Comparison of ENCODE assay signal across 8 cellular contexts in genomic region chr9:112361602-112362001, GRCh38. TPM values are rescaled to one million over a fixed set of nuclear protein-coding genes. Genes with fewer than 3 reads are reported as not detected.
DNase-seq lines count a peak whose midpoint lies in the region; ATAC-seq and TF ChIP-seq lines count a peak whose summit lies in the region.

No MANE protein-coding gene starts in this region.

- no peak for ATAC-seq in CD4-positive, CD25-positive, alpha-beta regulatory T cell (ENCODE audit: low read depth in 2 of 2)
- ATAC-seq in GM21786 (IDR thresholded peaks at IDR 0.05; ENCODE audit: unreplicated experiment) (no peak), HG03135 (IDR thresholded peaks at IDR 0.05; ENCODE audit: unreplicated experiment) (no peak), HG03196 (IDR thresholded peaks at IDR 0.05; ENCODE audit: unreplicated experiment) (no peak)

- intact Hi-C loops in PC-9 (cut with micrococcal nuclease; ENCODE audit: unreplicated experiment): loop anchor here (1.0 to 10.0 kb wide), 5 partner anchors 29 to 597 kb away; partner anchors contain the start of gene PTBP3

- no peaks in the 10 kb centered on the region for H3K27me3 ChIP-seq in CD4-positive, CD25-positive, alpha-beta regulatory T cell (ENCODE audit: control insufficient read depth, insufficient read depth, low read length)
- no peaks in the 10 kb centered on the region for H3K27me3 ChIP-seq in PC-9 (ENCODE audit: insufficient read depth, low read depth)

- peak overlapping the region; percentile 32 for H3K4me3 ChIP-seq in CD4-positive, CD25-positive, alpha-beta regulatory T cell (ENCODE audit: low read depth, low read length)
- H3K4me3 ChIP-seq in HFF-Myc (replicated peaks; ENCODE audit: low read depth, low read length): no peak overlapping the region
- no peak overlapping the region for H3K4me3 ChIP-seq in PC-9
- no peak overlapping the region for H3K4me3 ChIP-seq in epithelial cell of proximal tubule (ENCODE audit: low read depth, low read length)

- no peak overlapping the region for H3K27ac Mint-ChIP-seq in CD4-positive, CD25-positive, alpha-beta regulatory T cell
- H3K27ac Mint-ChIP-seq in osteocyte (ENCODE audit: unreplicated experiment): no peak overlapping the region

- H3K4me3 Mint-ChIP-seq in CD4-positive, CD25-positive, alpha-beta regulatory T cell: no peak overlapping the region
- H3K4me3 Mint-ChIP-seq in osteocyte (ENCODE audit: unreplicated experiment): peak overlapping the region; percentile 22

- H3K9me2 ChIP-seq in PC-9 (ENCODE audit: insufficient read depth): no peaks in the 10 kb centered on the region

- peak in 2 of 3 donors; percentile 58 to 68 for DNase-seq in CD4-positive, CD25-positive, alpha-beta regulatory T cell
- no peak for DNase-seq in HFF-Myc (ENCODE audit: extremely low read depth, low read depth)
- DNase-seq in PC-9: peak in 1 of 2 experiments; percentile 53
- DNase-seq in epithelial cell of proximal tubule (ENCODE audit: low read depth): no peak
- no peak for DNase-seq in osteocyte (ENCODE audit: extremely low spot score, unreplicated experiment)

- no peak overlapping the region for H3K27ac ChIP-seq in CD4-positive, CD25-positive, alpha-beta regulatory T cell (ENCODE audit: insufficient read depth, low read length, poor library complexity, severe bottlenecking)
- no peak overlapping the region for H3K27ac ChIP-seq in PC-9

- H3K27me3 Mint-ChIP-seq in CD4-positive, CD25-positive, alpha-beta regulatory T cell: peaks cover 16% of the 10 kb centered on the region
- no peaks in the 10 kb centered on the region for H3K27me3 Mint-ChIP-seq in osteocyte (ENCODE audit: unreplicated experiment)

- POLR2A ChIA-PET in PC-9 (lab: Charles Lee; ENCODE audit: unreplicated experiment): interaction anchor here (0.6 kb wide), 1 partner anchor 765 kb away, joined by 3 read pairs; no protein-coding TSS in a partner anchor

- peaks cover 0 to 3% (median under 1%) of the 10 kb centered on the region in 4 donors for H3K4me1 Mint-ChIP-seq in CD4-positive, CD25-positive, alpha-beta regulatory T cell
- H3K4me1 Mint-ChIP-seq in osteocyte (ENCODE audit: unreplicated experiment): peaks cover 10% of the 10 kb centered on the region

- no peaks in the 10 kb centered on the region for H3K36me3 ChIP-seq in CD4-positive, CD25-positive, alpha-beta regulatory T cell (ENCODE audit: control insufficient read depth, insufficient read depth, low read length)
- no peaks in the 10 kb centered on the region for H3K36me3 ChIP-seq in PC-9 (ENCODE audit: low read depth)

- peak overlapping the region; percentile 52; the same call in 1 of the 2 replicates for H3K4me2 ChIP-seq in PC-9

- BruUV-seq in PC-9 (replicated peaks; lab: Mats Ljungman, UMichigan): no TSS peak

- TF ChIP-seq CTCF in HFF-Myc (IDR thresholded peaks at IDR 0.05; ENCODE audit: low read depth, low read length, missing control alignments) (peak; percentile 14), PC-9 (conservative IDR thresholded peaks at IDR 0.05) (peak; percentile 78), epithelial cell of proximal tubule (conservative IDR thresholded peaks at IDR 0.05; ENCODE audit: low read depth, low read length) (peak; percentile 48), osteocyte (IDR thresholded peaks at IDR 0.05) (peak; percentile 63)

- H3K9me3 ChIP-seq in CD4-positive, CD25-positive, alpha-beta regulatory T cell (ENCODE audit: control insufficient read depth in 2 of 2, low read length in 2 of 2): no peaks in the 10 kb centered on the region
- H3K9me3 ChIP-seq in PC-9 (ENCODE audit: insufficient read depth, low read depth): peaks cover 4% of the 10 kb centered on the region; the same call in 1 of the 2 replicates

- no peak overlapping the region for H2AFZ ChIP-seq in PC-9

- H3K9me3 Mint-ChIP-seq in CD4-positive, CD25-positive, alpha-beta regulatory T cell: peaks cover 0 to 5% (median 0%) of the 10 kb centered on the region in 7 donors
- H3K9me3 Mint-ChIP-seq in osteocyte (ENCODE audit: unreplicated experiment): peaks cover 9% of the 10 kb centered on the region

- CTCF ChIA-PET in PC-9 (lab: Charles Lee): interaction anchor here (0.8 to 2.3 kb wide), 3 partner anchors 18 to 286 kb away, joined by 4 to 9 read pairs (median 9); partner anchors contain the start of gene HSDL2

- H4K20me1 ChIP-seq in PC-9 (ENCODE audit: insufficient read depth): no peaks in the 10 kb centered on the region

- peaks cover 16% of the 10 kb centered on the region; the same call in 1 of the 2 replicates for H3F3A ChIP-seq in PC-9 (ENCODE audit: insufficient read depth, low read depth)

- peaks cover 6% of the 10 kb centered on the region for H3K4me1 ChIP-seq in CD4-positive, CD25-positive, alpha-beta regulatory T cell (ENCODE audit: control insufficient read depth, insufficient read depth, low read length, poor library complexity, severe bottlenecking)
- H3K4me1 ChIP-seq in PC-9 (replicated peaks; ENCODE audit: insufficient read depth): peaks cover 11% of the 10 kb centered on the region; the same call in 1 of the 2 replicates

- H3K79me2 ChIP-seq in PC-9 (ENCODE audit: low read depth): no peaks in the 10 kb centered on the region

- no peaks in the 10 kb centered on the region for H3K36me3 Mint-ChIP-seq in CD4-positive, CD25-positive, alpha-beta regulatory T cell
- no peaks in the 10 kb centered on the region for H3K36me3 Mint-ChIP-seq in osteocyte (ENCODE audit: unreplicated experiment)

RNA-seq across cellular contexts. Expression of gene HSDL2, which starts 18.3 kb away (rescaled TPM):
- 15.3 TPM for total RNA-seq in CD4-positive, CD25-positive, alpha-beta regulatory T cell
- polyA plus RNA-seq in CD4-positive, CD25-positive, alpha-beta regulatory T cell: 10 to 100 TPM; 19.5 to 30.4 (median 23.2) TPM
- 51.9 and 60.6 TPM in 2 replicates for total RNA-seq in PC-9 (2021)
- total RNA-seq in epithelial cell of proximal tubule: 25.3 and 34.0 TPM in 2 replicates
- 19.0 and 20.1 TPM in 2 replicates for total RNA-seq in osteocyte

RNA-seq across cellular contexts. Expression of gene PTBP3, which starts 28.2 kb away (rescaled TPM):
- total RNA-seq in CD4-positive, CD25-positive, alpha-beta regulatory T cell: 144 TPM
- polyA plus RNA-seq in CD4-positive, CD25-positive, alpha-beta regulatory T cell: 10 to 100 TPM; 49.5 to 56.8 (median 52.8) TPM
- 75.9 and 141 TPM in 2 replicates for total RNA-seq in PC-9 (2021)
- total RNA-seq in epithelial cell of proximal tubule: 109 and 210 TPM in 2 replicates
- 47.6 and 58.9 TPM in 2 replicates for total RNA-seq in osteocyte

Comparison
In these comparisons a context has a peak if more than half of its experiments do, and no peak if none do; other contexts are left out.
1. DNase-seq: peak in CD4-positive, CD25-positive, alpha-beta regulatory T cell (2 of 3); none in HFF-Myc (single experiment), epithelial cell of proximal tubule (single experiment) and osteocyte (single experiment).
2. CTCF ChIP-seq: peak in every context shown above with its lines; median percentile 78 in PC-9; 63 in osteocyte; 48 in epithelial cell of proximal tubule; 14 in HFF-Myc.